In the genomic region with DNA sequence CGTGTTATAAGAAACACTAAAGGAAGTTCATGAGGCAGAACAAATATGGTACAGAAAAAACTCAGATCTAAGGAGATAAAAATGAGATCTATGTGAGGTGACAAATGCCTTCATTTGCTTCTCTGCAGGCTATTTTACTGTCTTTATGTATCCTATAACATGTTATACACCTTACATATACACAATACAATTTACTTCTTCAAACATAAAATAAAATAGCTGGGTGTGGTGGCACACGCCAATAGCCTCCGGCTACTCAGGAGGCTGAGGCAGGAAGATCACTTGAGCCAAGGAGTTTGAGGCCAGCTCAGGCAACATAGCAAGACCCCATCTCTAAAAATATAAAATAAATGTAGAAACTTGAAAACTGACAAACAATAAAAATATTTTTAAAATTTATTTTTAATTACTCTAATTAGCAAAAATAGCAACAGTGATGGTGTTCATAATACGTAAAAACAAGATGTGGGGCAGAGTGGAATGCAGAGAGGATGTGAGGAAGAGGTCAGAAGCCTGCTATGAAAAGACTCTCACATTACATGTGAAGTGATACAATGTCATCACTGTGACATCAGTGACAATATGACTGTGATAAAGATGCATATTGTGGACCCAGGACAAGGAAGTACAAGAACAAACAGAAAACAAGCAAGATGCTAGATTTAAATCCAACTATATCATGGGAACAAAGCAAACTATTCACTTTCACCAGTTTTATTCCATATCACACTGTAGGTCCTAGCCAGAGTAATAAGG, we compare ENCODE assay signal across 1 cellular context.
TF ChIP-seq lines count a peak whose summit lies in the region.

No MANE protein-coding gene starts in this region.

TF ChIP-seq in IMR-90, 13 proteins besides CTCF, POLR2A, EP300 and RAD21:
- TF ChIP-seq RFX5 (IDR thresholded peaks at IDR 0.05; ENCODE audit: low read depth, low read length) (no peak), NFE2L2 (IDR thresholded peaks at IDR 0.05; ENCODE audit: low read depth, low read length) (no peak), MXI1 (IDR thresholded peaks at IDR 0.05; ENCODE audit: borderline replicate concordance, low read depth, low read length) (no peak), CEBPB (IDR thresholded peaks at IDR 0.05; ENCODE audit: low read depth, low read length) (no peak), SMC3 (IDR thresholded peaks at IDR 0.05; ENCODE audit: low read depth, low read length) (no peak), MAZ (IDR thresholded peaks at IDR 0.05; ENCODE audit: borderline replicate concordance, low read depth, low read length) (no peak), MAFK (IDR thresholded peaks at IDR 0.05; ENCODE audit: low read depth, low read length) (no peak), CHD1 (IDR thresholded peaks at IDR 0.05; ENCODE audit: low read depth, low read length) (no peak), RCOR1 (IDR thresholded peaks at IDR 0.05; ENCODE audit: insufficient replicate concordance, low read length) (no peak), FOS (IDR thresholded peaks at IDR 0.05; ENCODE audit: low read depth, low read length) (no peak), BHLHE40 (IDR thresholded peaks at IDR 0.05; ENCODE audit: low read depth, low read length) (no peak)
- TF ChIP-seq, protein P1, sequence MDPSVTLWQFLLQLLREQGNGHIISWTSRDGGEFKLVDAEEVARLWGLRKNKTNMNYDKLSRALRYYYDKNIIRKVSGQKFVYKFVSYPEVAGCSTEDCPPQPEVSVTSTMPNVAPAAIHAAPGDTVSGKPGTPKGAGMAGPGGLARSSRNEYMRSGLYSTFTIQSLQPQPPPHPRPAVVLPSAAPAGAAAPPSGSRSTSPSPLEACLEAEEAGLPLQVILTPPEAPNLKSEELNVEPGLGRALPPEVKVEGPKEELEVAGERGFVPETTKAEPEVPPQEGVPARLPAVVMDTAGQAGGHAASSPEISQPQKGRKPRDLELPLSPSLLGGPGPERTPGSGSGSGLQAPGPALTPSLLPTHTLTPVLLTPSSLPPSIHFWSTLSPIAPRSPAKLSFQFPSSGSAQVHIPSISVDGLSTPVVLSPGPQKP (IDR thresholded peaks at IDR 0.05; ENCODE audit: borderline replicate concordance, low read depth, low read length) = no peak
- TF ChIP-seq, protein P2, sequence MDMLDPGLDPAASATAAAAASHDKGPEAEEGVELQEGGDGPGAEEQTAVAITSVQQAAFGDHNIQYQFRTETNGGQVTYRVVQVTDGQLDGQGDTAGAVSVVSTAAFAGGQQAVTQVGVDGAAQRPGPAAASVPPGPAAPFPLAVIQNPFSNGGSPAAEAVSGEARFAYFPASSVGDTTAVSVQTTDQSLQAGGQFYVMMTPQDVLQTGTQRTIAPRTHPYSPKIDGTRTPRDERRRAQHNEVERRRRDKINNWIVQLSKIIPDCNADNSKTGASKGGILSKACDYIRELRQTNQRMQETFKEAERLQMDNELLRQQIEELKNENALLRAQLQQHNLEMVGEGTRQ (IDR thresholded peaks at IDR 0.05; ENCODE audit: low read depth, low read length) = no peak
